In the genomic region with DNA sequence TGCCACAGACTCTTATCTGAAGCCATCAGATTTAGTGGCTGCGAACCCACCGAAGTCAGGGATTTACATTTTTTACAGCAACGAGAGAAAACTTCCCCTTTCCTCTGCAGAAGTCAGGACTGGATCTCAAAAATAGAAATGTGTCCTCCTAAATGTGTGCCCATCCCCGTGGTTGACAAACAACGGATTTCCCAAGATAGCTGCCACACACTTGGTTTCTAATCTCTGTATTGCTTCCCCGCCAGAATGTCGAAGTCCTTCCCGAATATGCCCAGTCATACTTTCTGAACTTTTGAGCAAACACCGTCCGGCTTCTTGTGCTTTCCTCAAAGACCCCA, we compare ENCODE assay signal across 10 cellular contexts. TPM values are rescaled to one million over a fixed set of nuclear protein-coding genes. Genes with fewer than 3 reads are reported as not detected.
A peak's percentile ranks its signal among the peaks of the same experiment; 100 is the strongest.
DNase-seq lines count a peak whose midpoint lies in the region; ATAC-seq, FAIRE-seq and TF ChIP-seq lines count a peak whose summit lies in the region.
"Had no signal": no experiment of that assay in that cellular context is flagged by ENCODE, and none has a peak within 500 bp of the region (broad histone marks: within the 10 kb centered on the region; RNA-seq: fewer than 3 reads in every experiment).

No MANE protein-coding gene starts in this region.

- TF ChIP-seq CTCF in HL-60 (IDR thresholded peaks at IDR 0.05; ENCODE audit: insufficient read depth, low read length) (no peak), brain microvascular endothelial cell (IDR thresholded peaks at IDR 0.05; ENCODE audit: low read depth, low read length, missing control alignments) (no peak), nephron progenitor cell (IDR thresholded peaks at IDR 0.05) (no peak)

- TF ChIP-seq POLR2A in GM12891 (IDR thresholded peaks at IDR 0.05; ENCODE audit: low read depth, low read length), result no peak

- H3K4me1 ChIP-seq in BLaER1, result peaks cover 15% of the 10 kb centered on the region

- no peaks in the 10 kb centered on the region for H3K36me3 Mint-ChIP-seq in nephron progenitor cell (ENCODE audit: low read depth)

- H3K9ac ChIP-seq in BLaER1, result no peak overlapping the region

- H3K4me3 ChIP-seq in BLaER1, result peak overlapping the region; percentile 77
- H3K4me3 ChIP-seq in HL-60 (replicated peaks; ENCODE audit: insufficient read depth, low read length), result peak overlapping the region; percentile 56
- peak overlapping the region; percentile 62 for H3K4me3 ChIP-seq in brain microvascular endothelial cell (ENCODE audit: low read depth, low read length)

- H3K27me3 ChIP-seq in BLaER1 (peaks cover 44% of the 10 kb centered on the region), HL-60 (ENCODE audit: insufficient read depth, poor library complexity, severe bottlenecking) (peaks cover 47% of the 10 kb centered on the region), brain microvascular endothelial cell (replicated peaks) (peaks cover 11% of the 10 kb centered on the region)

- no peak overlapping the region for H3K27ac ChIP-seq in BLaER1
- H3K27ac ChIP-seq in HL-60 (replicated peaks), result no peak overlapping the region
- no peak overlapping the region for H3K27ac ChIP-seq in brain microvascular endothelial cell

- no peaks in the 10 kb centered on the region for H3K9me3 ChIP-seq in BLaER1
- H3K9me3 ChIP-seq: adrenal gland had no signal

- ATAC-seq in esophagus mucosa, result no peak
- ATAC-seq: left colon had no signal

- H3K27ac Mint-ChIP-seq in nephron progenitor cell, result no peak overlapping the region

- DNase-seq in HL-60 (ENCODE audit: low read depth in 1 of 2, low spot score in 1 of 2), result peak in 1 of 2 experiments; percentile 54
- no peak for DNase-seq in brain microvascular endothelial cell
- no peak for DNase-seq in nephron progenitor cell
- DNase-seq in GM12891 (ENCODE audit: insufficient read length, low spot score), result no peak
- DNase-seq in NCI-H446 (lab: John Stamatoyannopoulos, UW), result no peak
- DNase-seq in activated CD8-positive, alpha-beta memory T cell treated with anti-CD3 and anti-CD28 coated beads, Interleukin-2, amount 50 U/mL, for 48 hours, result no peak

- no peaks in the 10 kb centered on the region for H3K36me3 ChIP-seq in BLaER1
- no peaks in the 10 kb centered on the region for H3K36me3 ChIP-seq in brain microvascular endothelial cell (replicated peaks)
- H3K36me3 ChIP-seq: adrenal gland had no signal

- H4K20me1 ChIP-seq in BLaER1, result no peaks in the 10 kb centered on the region

- no peaks in the 10 kb centered on the region for H3K9me3 Mint-ChIP-seq in nephron progenitor cell

- peaks cover 53% of the 10 kb centered on the region for H3K27me3 Mint-ChIP-seq in nephron progenitor cell (ENCODE audit: low read depth, poor library complexity)

- H3K4me1 Mint-ChIP-seq in nephron progenitor cell, result peaks cover 30% of the 10 kb centered on the region

- peak overlapping the region; percentile 96 for H3K4me2 ChIP-seq in BLaER1

- FAIRE-seq in GM12891 (lab: Jason Lieb, UNC), result no peak

- peak overlapping the region; percentile 91 for H3K4me3 Mint-ChIP-seq in nephron progenitor cell

- in situ Hi-C loops in brain microvascular endothelial cell (cut with HindIII; ENCODE audit: low pct_ligation_motif_present, low sequenced_read_pairs), result no loop called here

TF ChIP-seq in GM12891, 5 proteins besides CTCF, POLR2A, EP300 and RAD21:
- TF ChIP-seq SPI1 (IDR thresholded peaks at IDR 0.05; ENCODE audit: low read depth, low read length) (no peak), TAF1 (IDR thresholded peaks at IDR 0.05; ENCODE audit: low read depth, low read length) (no peak), POU2F2 (IDR thresholded peaks at IDR 0.05; ENCODE audit: low read depth, low read length) (no peak), PAX5 (IDR thresholded peaks at IDR 0.05; ENCODE audit: insufficient read depth, low read length, severe bottlenecking) (no peak), POLR2AphosphoS5 (IDR thresholded peaks at IDR 0.05; ENCODE audit: low read depth, low read length) (no peak)
TF ChIP-seq in GM12891: peak in this region for 0.

RNA-seq across cellular contexts. Expression of a gene that starts 0.8 kb away (rescaled TPM):
- 4.7 TPM for polyA plus RNA-seq in GM12891 (2012; ENCODE audit: low read depth, missing spikeins)
- 16.3 TPM for total RNA-seq in esophagus mucosa
